Comparison of ENCODE assay signal across 13 cellular contexts in genomic region chr5:32275421-32275765, GRCh38. TPM values are rescaled to one million over a fixed set of nuclear protein-coding genes. Genes with fewer than 3 reads are reported as not detected.
DNase-seq lines count a peak whose midpoint lies in the region; ATAC-seq and TF ChIP-seq lines count a peak whose summit lies in the region.
"Had no signal": no experiment of that assay in that cellular context is flagged by ENCODE, and none has a peak within 500 bp of the region (broad histone marks: within the 10 kb centered on the region; RNA-seq: fewer than 3 reads in every experiment).

No MANE protein-coding gene starts in this region.

- POLR2A ChIA-PET in activated CD4-positive, alpha-beta memory T cell treated with anti-CD3 and anti-CD28 coated beads, Interleukin-2, amount 10 ng/mL, durations not matched to agents 7 days and 5 days (lab: Charles Lee) = no interaction called here

- no peak overlapping the region for H3K27ac Mint-ChIP-seq in activated CD4-positive, alpha-beta memory T cell treated with anti-CD3 and anti-CD28 coated beads, Interleukin-2, amount 10 ng/mL, durations not matched to agents 7 days and 5 days

- no peak overlapping the region for H3K4me3 Mint-ChIP-seq in activated CD4-positive, alpha-beta memory T cell treated with anti-CD3 and anti-CD28 coated beads, Interleukin-2, amount 10 ng/mL, durations not matched to agents 7 days and 5 days

- peak overlapping the region; percentile 64 for H3K27ac ChIP-seq in left ventricle myocardium inferior (replicated peaks)
- H3K27ac ChIP-seq in body of pancreas = peak overlapping the region in 3 of 4 donors; percentile 52 to 87 (median 78)
- peak overlapping the region in 2 of 3 donors; percentile 24 to 60 for H3K27ac ChIP-seq in right lobe of liver
- peak overlapping the region; percentile 28 for H3K27ac ChIP-seq in vagina

- DNase-seq in left ventricle myocardium inferior = no peak
- DNase-seq in Right ventricle myocardium inferior (ENCODE audit: missing footprints) = no peak
- no peak for DNase-seq in body of pancreas
- no peak for DNase-seq in right lobe of liver
- no peak for DNase-seq in vagina (ENCODE audit: extremely low spot score in 2 of 2)
- DNase-seq in HK-2 (ENCODE audit: unreplicated experiment) = no peak
- DNase-seq in activated CD4-positive, alpha-beta memory T cell treated with anti-CD3 and anti-CD28 coated beads, Interleukin-2, amount 10 ng/mL, durations not matched to agents 7 days and 5 days = no peak
- DNase-seq: activated CD4-positive, alpha-beta T cell treated with anti-CD3 and anti-CD28 coated beads, Interleukin-2, amount 50 U/mL, for 4 hours; NCI-H187 treated with DMSO at 0.1 percent for 48 hours; NK-92 treated with Interleukin-12 subunit alpha and Interleukin-12 subunit beta, amount 100 ng/mL, for 24 hours; stimulated activated CD4-positive, alpha-beta T cell treated with anti-CD3 and anti-CD28 coated beads, Interleukin-2, amount 100 ng/mL, for 48 hours; SW 1271 had no signal

- no peaks in the 10 kb centered on the region for H3K27me3 Mint-ChIP-seq in activated CD4-positive, alpha-beta memory T cell treated with anti-CD3 and anti-CD28 coated beads, Interleukin-2, amount 10 ng/mL, durations not matched to agents 7 days and 5 days

- WGBS in body of pancreas, 2 donors = 76 to 79% methylated on average over 3 of the region's 3 CpGs
- WGBS in right lobe of liver (ENCODE audit: insufficient coverage, low coverage, low lambda C conversion rate, missing lambda C conversion rate) = 27% methylated on average over 3 of the region's 3 CpGs

- H3K4me3 ChIP-seq in left ventricle myocardium inferior (no peak overlapping the region), body of pancreas (no peak overlapping the region), right lobe of liver (no peak overlapping the region), vagina (no peak overlapping the region)

- H3K9me3 Mint-ChIP-seq in activated CD4-positive, alpha-beta memory T cell treated with anti-CD3 and anti-CD28 coated beads, Interleukin-2, amount 10 ng/mL, durations not matched to agents 7 days and 5 days = no peaks in the 10 kb centered on the region

- H3K36me3 ChIP-seq in left ventricle myocardium inferior (peaks cover 42% of the 10 kb centered on the region), body of pancreas (replicated peaks in 1 of 2; ENCODE audit: insufficient read depth in 1 of 2, low read depth in 2 of 2) (peaks cover 8 to 15% of the 10 kb centered on the region in 2 donors), right lobe of liver (peaks cover 0 to 13% (median 12%) of the 10 kb centered on the region in 4 donors), vagina (peaks cover 0 to 26% of the 10 kb centered on the region in 2 donors)

- TF ChIP-seq CTCF in left ventricle myocardium inferior (IDR thresholded peaks at IDR 0.05; ENCODE audit: borderline replicate concordance) = no peak
- TF ChIP-seq CTCF in body of pancreas (IDR thresholded peaks at IDR 0.05) = no peak
- no peak for TF ChIP-seq CTCF in right lobe of liver (IDR thresholded peaks at IDR 0.05)
- TF ChIP-seq CTCF in vagina (IDR thresholded peaks at IDR 0.05) = no peak

- H3K4me1 ChIP-seq in left ventricle myocardium inferior (peaks cover 62% of the 10 kb centered on the region), body of pancreas (peaks cover 41% of the 10 kb centered on the region), right lobe of liver (peaks cover 0 to 29% (median 2%) of the 10 kb centered on the region in 4 donors), vagina (peaks cover 7% of the 10 kb centered on the region)

- ATAC-seq in Right ventricle myocardium inferior = no peak
- no peak for ATAC-seq in body of pancreas
- ATAC-seq in right lobe of liver = peak in 1 of 4 donors; percentile 38
- ATAC-seq in HG02678 (IDR thresholded peaks at IDR 0.05; ENCODE audit: unreplicated experiment) = no peak

- H3K27me3 ChIP-seq in left ventricle myocardium inferior (ENCODE audit: low read depth) (no peaks in the 10 kb centered on the region), body of pancreas (no peaks in the 10 kb centered on the region), right lobe of liver (no peaks in the 10 kb centered on the region), vagina (no peaks in the 10 kb centered on the region)

- CTCF ChIA-PET in activated CD4-positive, alpha-beta memory T cell treated with anti-CD3 and anti-CD28 coated beads, Interleukin-2, amount 10 ng/mL, durations not matched to agents 7 days and 5 days (lab: Charles Lee) = interaction anchor here (0.7 to 1.3 kb wide), 3 partner anchors 14 to 54 kb away, joined by 3 to 7 read pairs (median 3); no protein-coding TSS in a partner anchor

- H3K9me3 ChIP-seq in left ventricle myocardium inferior (replicated peaks) (no peaks in the 10 kb centered on the region), body of pancreas (no peaks in the 10 kb centered on the region), right lobe of liver (no peaks in the 10 kb centered on the region), vagina (no peaks in the 10 kb centered on the region)

- TF ChIP-seq POLR2A in body of pancreas (IDR thresholded peaks at IDR 0.05) (no peak), right lobe of liver (IDR thresholded peaks at IDR 0.05) (no peak), vagina (IDR thresholded peaks at IDR 0.05) (no peak)

- peaks cover 42% of the 10 kb centered on the region for H3K4me1 Mint-ChIP-seq in activated CD4-positive, alpha-beta memory T cell treated with anti-CD3 and anti-CD28 coated beads, Interleukin-2, amount 10 ng/mL, durations not matched to agents 7 days and 5 days

- peaks cover 56% of the 10 kb centered on the region for H3K36me3 Mint-ChIP-seq in activated CD4-positive, alpha-beta memory T cell treated with anti-CD3 and anti-CD28 coated beads, Interleukin-2, amount 10 ng/mL, durations not matched to agents 7 days and 5 days (ENCODE audit: low read depth)

- intact Hi-C loops in left ventricle myocardium inferior (cut with micrococcal nuclease) (no loop called here), Right ventricle myocardium inferior (cut with DNase I) (loop anchor here (2.0 kb wide), 1 partner anchor 37 kb away; the partner anchor contains the start of gene MTMR12), body of pancreas (cut with DNase I) (no loop called here), right lobe of liver (cut with DNase I) (no loop called here), vagina (cut with DNase I) (no loop called here)

RNA-seq across cellular contexts. Expression of gene MTMR12, which starts 37.3 kb away (rescaled TPM):
- total RNA-seq in left ventricle myocardium inferior (13.8 TPM), Right ventricle myocardium inferior (18.7 TPM), body of pancreas (10 to 100 TPM; 31.1 to 65.6 TPM), right lobe of liver (10 to 100 TPM; 14.9 to 22.9 (median 16.3) TPM), vagina (23.8 TPM)
- total RNA-seq in activated CD4-positive, alpha-beta memory T cell treated with anti-CD3 and anti-CD28 coated beads, Interleukin-2, amount 10 ng/mL, durations not matched to agents 7 days and 5 days = 10 to 100 TPM; 28.6 to 29.6 TPM

Comparison
In these comparisons a context has a peak if more than half of its experiments do, and no peak if none do; other contexts are left out.
1. H3K27ac ChIP-seq: peak in every context shown above with its lines; median percentile 78 in body of pancreas; 64 in left ventricle myocardium inferior; 42 in right lobe of liver; 28 in vagina.